ENCODE assay signal across 4 cellular contexts in genomic region chr17:35518431-35518830, GRCh38. TPM values are rescaled to one million over a fixed set of nuclear protein-coding genes. Genes with fewer than 3 reads are reported as not detected.
"Had no signal": no experiment of that assay in that cellular context is flagged by ENCODE, and none has a peak within 500 bp of the region (broad histone marks: within the 10 kb centered on the region; RNA-seq: fewer than 3 reads in every experiment).

No MANE protein-coding gene starts in this region.

RNA-seq across cellular contexts. Expression of gene SLFN12L, which starts 19.0 kb away (rescaled TPM):
- total RNA-seq: PC-3 had no signal

RNA-seq across cellular contexts. Expression of gene SLFN14, which starts 42.2 kb away (rescaled TPM):
- total RNA-seq: astrocyte, MCF 10A, PC-3, SJSA1 had no signal
